16 cellular contexts compared by ENCODE assay signal in the genomic region with DNA sequence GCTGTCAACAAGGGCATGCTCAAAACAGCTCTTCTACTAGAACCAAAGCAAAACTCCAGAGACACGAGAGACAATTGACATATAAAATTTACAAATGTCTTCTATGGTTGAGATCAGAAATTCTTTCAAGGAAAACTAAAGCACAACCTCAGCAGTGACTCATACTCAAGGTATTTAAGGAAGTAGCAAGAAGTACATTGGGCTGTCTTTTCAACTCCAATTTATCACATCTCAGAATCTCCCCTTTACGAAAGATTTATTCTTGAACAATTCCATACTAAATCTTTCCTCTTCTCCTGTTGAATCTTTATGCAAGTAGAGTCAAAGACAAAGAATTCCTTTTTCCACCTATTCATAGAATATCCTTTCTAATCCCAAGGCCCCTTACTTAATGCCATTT.
DNase-seq lines count a peak whose midpoint lies in the region; ATAC-seq lines count a peak whose summit lies in the region.
"Had no signal": no experiment of that assay in that cellular context is flagged by ENCODE, and none has a peak within 500 bp of the region (broad histone marks: within the 10 kb centered on the region; RNA-seq: fewer than 3 reads in every experiment).

No MANE protein-coding gene starts in this region.

- ATAC-seq in GM18909 (IDR thresholded peaks at IDR 0.05; ENCODE audit: poor library complexity, unreplicated experiment), result no peak
- ATAC-seq: activated CD8-positive, alpha-beta T cell treated with anti-CD3 and anti-CD28 coated beads, Interleukin-2, amount 10 ng/mL, durations not matched to agents 7 days and 5 days; effector memory CD8-positive, alpha-beta T cell; T-cell had no signal

- DNase-seq in COLO829 (ENCODE audit: low spot score) (peak; percentile 21), M059J (ENCODE audit: low read depth) (peak; percentile 87), dedifferentiated amniotic fluid mesenchymal stem cell (ENCODE audit: extremely low spot score) (peak; percentile 44), non-pigmented ciliary epithelial cell (ENCODE audit: low read depth) (peak; percentile 65), NCI-H2107 treated with DMSO at 0.1 percent for 48 hours (lab: John Stamatoyannopoulos, UW; ENCODE audit: unreplicated experiment) (no peak), T-helper 2 cell (no peak)
- no peak for DNase-seq in activated naive CD4-positive, alpha-beta T cell (lab: John Stamatoyannopoulos, UW)
- DNase-seq: activated CD8-positive, alpha-beta T cell treated with anti-CD3 and anti-CD28 coated beads, Interleukin-2, amount 10 ng/mL, durations not matched to agents 7 days and 5 days; activated naive CD8-positive, alpha-beta T cell treated with anti-CD3 and anti-CD28 coated beads for 36 hours; CD4-positive, CD25-positive, alpha-beta regulatory T cell; effector memory CD8-positive, alpha-beta T cell; immature natural killer cell; NCI-H1092; NCI-H748 treated with DMSO at 0.1 percent for 48 hours; T-cell had no signal

Comparison
In these comparisons a context has a peak if more than half of its experiments do, and no peak if none do; other contexts are left out.
1. DNase-seq: peak in COLO829 (single experiment), M059J (single experiment), dedifferentiated amniotic fluid mesenchymal stem cell (single experiment) and non-pigmented ciliary epithelial cell (single experiment); none in activated naive CD4-positive, alpha-beta T cell (0 of 4), NCI-H2107 treated with DMSO at 0.1 percent for 48 hours (single experiment) and T-helper 2 cell (0 of 5).